Comparison of ENCODE assay signal across 23 cellular contexts in the genomic region with DNA sequence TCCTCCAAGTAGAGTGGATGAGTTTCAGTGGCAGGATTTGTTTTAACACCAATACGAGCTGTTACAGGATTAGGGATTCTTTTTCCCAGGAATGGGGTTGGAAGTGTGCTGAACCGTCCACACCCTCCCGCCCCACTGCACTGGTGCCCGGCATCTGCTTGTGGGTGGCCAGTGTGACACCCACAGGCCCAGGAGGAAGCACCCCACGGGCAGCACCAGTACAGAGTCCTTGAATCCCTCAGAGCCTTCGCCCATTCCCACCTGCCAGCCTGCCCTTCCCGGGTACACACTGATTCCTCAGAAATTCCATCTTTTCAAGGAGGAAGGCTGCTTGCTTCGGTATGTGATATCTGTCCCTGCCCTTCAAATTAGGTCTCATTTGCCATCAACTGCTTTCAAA.
"Had no signal": no experiment of that assay in that cellular context is flagged by ENCODE, and none has a peak within 500 bp of the region (broad histone marks: within the 10 kb centered on the region; RNA-seq: fewer than 3 reads in every experiment).

No MANE protein-coding gene starts in this region.

- H3K9me3 ChIP-seq: esophagus muscularis mucosa, pancreas, suprapubic skin, tibial artery, upper lobe of left lung, vagina had no signal

- H3K4me1 ChIP-seq: esophagus muscularis mucosa, suprapubic skin, tibial artery, upper lobe of left lung, vagina had no signal

- H3K27me3 ChIP-seq: hepatocyte, pancreas, upper lobe of left lung, vagina had no signal

- H3K4me3 Mint-ChIP-seq: effector memory CD8-positive, alpha-beta T cell; naive thymus-derived CD4-positive, alpha-beta T cell; stimulated activated effector memory CD8-positive, alpha-beta T cell treated with anti-CD3 and anti-CD28 coated beads, Interleukin-12 subunit alpha, Interleukin-12 subunit beta, amount 100 ng/mL, for 72 hours had no signal

- DNase-seq: effector memory CD8-positive, alpha-beta T cell; foreskin fibroblast; head of caudate nucleus; kidney; left cardiac atrium; left ventricle myocardium superior; mesendoderm; naive thymus-derived CD4-positive, alpha-beta T cell; nucleus accumbens; pancreas; right cardiac atrium; stimulated activated CD4-positive, alpha-beta T cell treated with anti-CD3 and anti-CD28 coated beads, Interleukin-2, amount 100 ng/mL, for 48 hours; stimulated activated naive CD8-positive, alpha-beta T cell treated with anti-CD3 and anti-CD28 coated beads, Interleukin-15, Interleukin-2, amounts not matched to agents 100 U/mL and 50 U/mL, for 24 hours; tibial artery; upper lobe of left lung had no signal

- H3K27ac ChIP-seq: epithelial cell of prostate, esophagus muscularis mucosa, hepatocyte, pancreas, suprapubic skin, tibial artery, upper lobe of left lung, vagina had no signal

- H3K27ac Mint-ChIP-seq: progenitor cell of endocrine pancreas had no signal

- ATAC-seq: effector memory CD8-positive, alpha-beta T cell; left cardiac atrium; left ventricle myocardium superior; naive thymus-derived CD4-positive, alpha-beta T cell; right cardiac atrium; stimulated activated naive CD8-positive, alpha-beta T cell treated with anti-CD3 and anti-CD28 coated beads, Interleukin-15, Interleukin-2, amounts not matched to agents 100 U/mL and 50 U/mL, for 24 hours had no signal

- H3K4me3 ChIP-seq: esophagus muscularis mucosa, hepatocyte, pancreas, smooth muscle cell, suprapubic skin, tibial artery, upper lobe of left lung, vagina had no signal

- H3K4me2 ChIP-seq: hepatocyte, smooth muscle cell had no signal

- H3K4me1 Mint-ChIP-seq: naive thymus-derived CD4-positive, alpha-beta T cell; stimulated activated effector memory CD8-positive, alpha-beta T cell treated with anti-CD3 and anti-CD28 coated beads, Interleukin-12 subunit alpha, Interleukin-12 subunit beta, amount 100 ng/mL, for 72 hours had no signal

- H3K9me3 Mint-ChIP-seq: effector memory CD8-positive, alpha-beta T cell; naive thymus-derived CD4-positive, alpha-beta T cell; stimulated activated effector memory CD8-positive, alpha-beta T cell treated with anti-CD3 and anti-CD28 coated beads, Interleukin-12 subunit alpha, Interleukin-12 subunit beta, amount 100 ng/mL, for 72 hours had no signal

- H3K27me3 Mint-ChIP-seq: effector memory CD8-positive, alpha-beta T cell; naive thymus-derived CD4-positive, alpha-beta T cell had no signal

- H3K79me2 ChIP-seq: hepatocyte had no signal

- H2AFZ ChIP-seq: hepatocyte had no signal
